In genomic region chr15:88979674-88980073, GRCh38 we compare ENCODE assay signal across 27 cellular contexts.
"Had no signal": no experiment of that assay in that cellular context is flagged by ENCODE, and none has a peak within 500 bp of the region (broad histone marks: within the 10 kb centered on the region; RNA-seq: fewer than 3 reads in every experiment).

No MANE protein-coding gene starts in this region.

- H3K27ac ChIP-seq: coronary artery, dorsolateral prefrontal cortex, epithelial cell of prostate, esophagus squamous epithelium, gastrocnemius medialis, heart right ventricle, left lung, lower lobe of right lung had no signal

- FAIRE-seq: colon, endometrium, islet of Langerhans, keratinocyte had no signal

- H3K4me1 ChIP-seq: left lung, lower lobe of right lung had no signal

- H3K36me3 Mint-ChIP-seq: mesothelial cell of epicardium, naive B cell had no signal

- H3K4me3 Mint-ChIP-seq: mesothelial cell of epicardium had no signal

- H3K27me3 ChIP-seq: dorsolateral prefrontal cortex, gastrocnemius medialis, heart right ventricle had no signal

- ATAC-seq: esophagus mucosa, gastrocnemius medialis, heart right ventricle, left cardiac atrium, left lung, left ventricle myocardium superior, lower lobe of right lung, mucosa of descending colon had no signal

- H3K27ac Mint-ChIP-seq: mesothelial cell of epicardium, naive B cell had no signal

- DNase-seq: dermis blood vessel endothelial cell; dorsolateral prefrontal cortex; effector CD4-positive, alpha-beta T cell; effector memory CD4-positive, alpha-beta T cell; erythroblast; esophagus squamous epithelium; foreskin fibroblast; foreskin melanocyte; gastrocnemius medialis; glutamatergic neuron; heart right ventricle; hippocampal formation; left cardiac atrium; left lung; left ventricle myocardium superior; lower lobe of right lung; mesenchymal stem cell; mucosa of descending colon; naive B cell had no signal

- H3K9me3 ChIP-seq: gastrocnemius medialis, lower lobe of right lung, mucosa of descending colon had no signal

- H3K36me3 ChIP-seq: esophagus squamous epithelium, gastrocnemius medialis, heart right ventricle, left lung, lower lobe of right lung had no signal

- H3K4me3 ChIP-seq: coronary artery, dorsolateral prefrontal cortex, esophagus squamous epithelium, gastrocnemius medialis, heart right ventricle, left lung, lower lobe of right lung, mucosa of descending colon had no signal
